Comparison of ENCODE assay signal across 1 cellular context in the genomic region with DNA sequence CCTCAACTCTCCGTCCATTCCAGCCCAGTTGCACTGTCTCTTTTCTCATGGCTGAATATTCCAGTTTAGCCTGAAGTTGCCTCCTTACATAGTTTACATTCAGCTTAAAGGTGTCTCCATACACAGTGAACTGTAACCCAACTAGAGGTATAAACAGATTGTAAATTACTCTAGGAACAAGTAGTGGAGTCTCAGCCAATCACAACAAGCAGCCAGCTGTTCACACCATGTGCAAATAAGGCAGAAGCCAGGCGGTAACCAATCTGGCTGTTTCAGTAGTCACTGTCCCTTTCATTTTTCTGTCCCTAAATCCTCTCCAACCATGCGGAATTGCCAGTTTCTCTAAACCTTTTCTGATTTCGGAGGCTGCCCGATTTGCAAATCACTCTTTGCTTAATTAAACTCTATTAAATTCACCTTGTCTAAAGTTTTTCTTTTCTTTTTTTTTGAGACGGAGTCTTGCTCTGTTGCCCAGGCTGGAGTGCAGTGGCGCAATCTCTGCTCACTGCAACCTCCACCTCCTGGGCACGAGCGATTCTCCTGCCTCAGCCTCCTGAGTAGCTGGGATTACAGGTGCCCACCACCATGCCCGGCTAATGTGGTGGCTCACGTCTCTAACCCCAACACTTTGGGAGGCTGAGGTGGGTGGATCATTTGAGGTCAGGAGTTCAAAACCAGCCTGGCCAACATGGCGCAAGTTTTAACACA.
TF ChIP-seq lines count a peak whose summit lies in the region.

No MANE protein-coding gene starts in this region.

TF ChIP-seq in K562, 482 proteins besides CTCF, POLR2A, EP300 and RAD21:
- TF ChIP-seq RFX1 (IDR thresholded peaks at IDR 0.05) (no peak), ZNF121 (CRISPR knock-in tag; conservative IDR thresholded peaks at IDR 0.05) (0 out of 2 replicates have a peak, but pooled peaks have one; percentile 8)
